Comparison of ENCODE assay signal across 8 cellular contexts in the genomic region with DNA sequence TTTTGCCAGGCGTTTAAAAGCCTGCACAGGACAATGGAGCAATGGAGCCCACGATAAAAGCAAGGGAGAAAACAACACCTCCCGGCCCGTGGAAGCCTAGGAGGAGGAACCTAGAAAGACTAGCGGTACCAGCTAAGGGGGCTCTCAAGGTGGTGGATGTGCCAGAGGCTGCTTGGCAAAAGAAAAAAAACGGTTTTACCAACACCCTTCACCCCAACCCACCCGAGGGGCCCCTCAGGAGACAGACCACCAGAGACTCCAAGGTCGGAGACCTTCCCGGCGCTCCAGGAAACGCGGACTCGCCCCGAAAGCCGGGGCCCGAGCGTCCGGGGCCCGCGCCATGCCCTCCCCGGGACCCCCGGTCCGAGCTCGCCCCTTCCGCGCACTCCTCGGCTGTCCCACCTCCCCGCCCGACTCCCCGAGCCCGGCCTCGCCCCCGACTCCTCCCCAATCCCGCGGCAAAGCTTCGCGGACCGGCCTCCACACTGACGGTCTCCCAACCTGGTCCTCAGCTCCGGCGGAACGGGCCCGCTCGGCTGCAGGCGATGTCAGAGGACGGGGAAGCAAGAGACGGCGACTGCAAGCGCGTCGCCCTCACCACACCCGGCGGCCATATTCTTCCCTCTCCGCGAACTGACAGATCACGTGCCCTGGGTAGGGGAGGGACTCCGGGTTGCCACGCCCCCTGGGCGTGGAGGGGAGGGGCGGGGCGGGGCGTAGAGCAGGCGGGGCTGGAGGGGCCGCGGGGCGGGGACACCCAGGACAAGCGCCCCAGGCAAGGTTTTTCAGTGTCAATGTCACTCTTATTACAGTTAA. TPM values are rescaled to one million over a fixed set of nuclear protein-coding genes. Genes with fewer than 3 reads are reported as not detected.
DNase-seq lines count a peak whose midpoint lies in the region; FAIRE-seq and TF ChIP-seq lines count a peak whose summit lies in the region.

A gene (minus strand): TSS at position 635 of the 816 bp plus-strand sequence. CDS start 10,520 bp downstream, outside the sequence.

- no peak for FAIRE-seq in frontal cortex (lab: Jason Lieb, UNC)

- H2BK15ac ChIP-seq in neuronal stem cell (ENCODE audit: low read length) = no peak within 1 kb of the TSS

- no peak within 1 kb of the TSS for H2AK5ac ChIP-seq in neuronal stem cell (ENCODE audit: low read depth, low read length)

- H2BK120ac ChIP-seq in neuronal stem cell (ENCODE audit: low read depth, low read length) = no peak within 1 kb of the TSS

- peak within 1 kb of the TSS; percentile 94 for H3K18ac ChIP-seq in neuronal stem cell (ENCODE audit: low read length)

- H3K4ac ChIP-seq in neuronal stem cell (ENCODE audit: low read length) = no peak within 1 kb of the TSS

- H3K36me3 ChIP-seq in H7 (replicated peaks; ENCODE audit: control insufficient read depth, insufficient read depth, low read length) = no peaks in the 10 kb centered on the region
- no peaks in the 10 kb centered on the region for H3K36me3 ChIP-seq in neuronal stem cell (replicated peaks in 1 of 2; ENCODE audit: control insufficient read depth in 2 of 2, insufficient read depth in 2 of 2, low read length in 2 of 2)

- peak within 1 kb of the TSS; percentile 62 for H3K4me2 ChIP-seq in neuronal stem cell (ENCODE audit: insufficient read depth, low read length, poor library complexity, severe bottlenecking)

- H3K27ac ChIP-seq in neuronal stem cell (replicated peaks; ENCODE audit: low read length) = no peak within 1 kb of the TSS

- H3K79me1 ChIP-seq in neuronal stem cell (ENCODE audit: low read depth, low read length) = peaks cover 3% of the 10 kb centered on the region

- H2BK12ac ChIP-seq in neuronal stem cell (ENCODE audit: low read length) = no peak within 1 kb of the TSS

- peak within 1 kb of the TSS; percentile 92 for H3K9ac ChIP-seq in neuronal stem cell (ENCODE audit: low read depth, low read length, poor library complexity)

- in situ Hi-C loops in G401 (cut with HindIII; ENCODE audit: low sequenced_read_pairs) (no loop called here), SK-MEL-5 (cut with HindIII; ENCODE audit: low pct_unique_long_range_greater_than_20kb, low sequenced_read_pairs) (no loop called here)

- no peak within 1 kb of the TSS for H4K8ac ChIP-seq in neuronal stem cell (ENCODE audit: low read depth, low read length)

- H3K23ac ChIP-seq in neuronal stem cell (ENCODE audit: low read depth, low read length, poor library complexity) = peak within 1 kb of the TSS; percentile 90

- peak within 1 kb of the TSS; percentile 99 for H2AFZ ChIP-seq in neuronal stem cell (ENCODE audit: low read length)

- no CpG with 5 or more reads among the region's 67 CpGs for WGBS in neuronal stem cell (ENCODE audit: extremely low coverage in 2 of 2, insufficient read length in 2 of 2, insufficient replicate concordance in 1 of 2), 2 donors

- H4K91ac ChIP-seq in neuronal stem cell (ENCODE audit: low read depth, low read length, poor library complexity) = no peak within 1 kb of the TSS

- H3K4me3 ChIP-seq in H7 (ENCODE audit: insufficient read depth, low read depth, low read length) (peak within 1 kb of the TSS; percentile 81), neuronal stem cell (ENCODE audit: low read length in 2 of 2) (peak within 1 kb of the TSS; percentile 95 to 100)

- no peaks in the 10 kb centered on the region; the same call in 1 of the 2 replicates for H3K27me3 ChIP-seq in H7 (ENCODE audit: control insufficient read depth, insufficient read depth, low read length)
- H3K27me3 ChIP-seq in neuronal stem cell (ENCODE audit: control insufficient read depth in 3 of 3, insufficient read depth in 3 of 3, low read depth in 1 of 3, low read length in 3 of 3) = no peaks in the 10 kb centered on the region

- H3K4me1 ChIP-seq in neuronal stem cell (ENCODE audit: control insufficient read depth in 2 of 2, insufficient read depth in 1 of 2, low read depth in 1 of 2, low read length in 2 of 2) = peaks cover 1 to 3% of the 10 kb centered on the region in 2 donors

- no peaks in the 10 kb centered on the region for H3K9me3 ChIP-seq in neuronal stem cell (replicated peaks in 1 of 2; ENCODE audit: control insufficient read depth in 2 of 2, insufficient read depth in 1 of 2, low read depth in 1 of 2, low read length in 2 of 2)

- no peak within 1 kb of the TSS for H3K14ac ChIP-seq in neuronal stem cell (ENCODE audit: low read length)

- no peak for TF ChIP-seq CTCF in subcutaneous adipose tissue (IDR thresholded peaks at IDR 0.05; ENCODE audit: low read depth)

- DNase-seq in G401 (ENCODE audit: low spot score) = peak; percentile 92
- peak; percentile 99 for DNase-seq in H7
- peak; percentile 77 for DNase-seq in M059J (ENCODE audit: low read depth)
- peak; percentile 88 for DNase-seq in SK-MEL-5 (ENCODE audit: low read depth, low spot score)
- peak; percentile 81 for DNase-seq in activated naive CD4-positive, alpha-beta T cell treated with Interleukin-2 at 50 U/mL for 16 hours
- DNase-seq in frontal cortex (ENCODE audit: low spot score in 2 of 2) = peak; percentile 99 to 100
- peak; percentile 78 for DNase-seq in neuronal stem cell (ENCODE audit: low spot score)

- peak within 1 kb of the TSS; percentile 62 for H2BK5ac ChIP-seq in neuronal stem cell (ENCODE audit: low read length)

RNA-seq across cellular contexts. Expression of the gene that starts here (rescaled TPM):
- total RNA-seq in G401 (2014; rRNA removed; shearing (Covaris generic)) = 95.3 and 166 TPM in 2 replicates
- total RNA-seq in H7 (2014; rRNA removed; shearing (Covaris generic)) = 20.9 and 28.4 TPM in 2 replicates
- total RNA-seq in M059J (2014; rRNA removed; shearing (Covaris generic)) = 15.0 and 17.5 TPM in 2 replicates
- 54.5 and 58.5 TPM in 2 replicates for total RNA-seq in SK-MEL-5 (2014; rRNA removed; shearing (Covaris generic))
- 27.9 and 36.8 TPM in 2 replicates for polyA plus RNA-seq in SK-MEL-5 (2015; cell fraction: cytosol; rRNA removed)
- polyA plus RNA-seq in SK-MEL-5 (2015; cell fraction: nucleus; rRNA removed) = 41.9 and 55.8 TPM in 2 replicates
- total RNA-seq in frontal cortex (704 TPM), subcutaneous adipose tissue (100 to 1,000 TPM in 1 of 4 donors, 10 to 100 TPM in 3; 83.0 to 107 (median 88.9) TPM)
- 18.1 TPM for polyA plus RNA-seq in neuronal stem cell (2013, experiment 1 of 2)
- 18.6 TPM for polyA plus RNA-seq in neuronal stem cell (2013, experiment 2 of 2)
